ENCODE assay signal across 12 cellular contexts in genomic region chr5:172733974-172734346, GRCh38. TPM values are rescaled to one million over a fixed set of nuclear protein-coding genes. Genes with fewer than 3 reads are reported as not detected.
DNase-seq lines count a peak whose midpoint lies in the region; ATAC-seq and TF ChIP-seq lines count a peak whose summit lies in the region.
"Had no signal": no experiment of that assay in that cellular context is flagged by ENCODE, and none has a peak within 500 bp of the region (broad histone marks: within the 10 kb centered on the region; RNA-seq: fewer than 3 reads in every experiment).

No MANE protein-coding gene starts in this region.

- peaks cover 15 to 35% (median 23%) of the 10 kb centered on the region in 10 experiments for H3K4me1 ChIP-seq in BLaER1 treated with 17β-estradiol and CSF1 and Interleukin-3, amounts not matched to agents 10 nM and 100 nM
- H3K4me1 ChIP-seq in body of pancreas (peaks cover 34% of the 10 kb centered on the region), skeletal muscle satellite cell (ENCODE audit: control insufficient read depth, insufficient read depth, low read length) (peaks cover 36% of the 10 kb centered on the region)

- no peak for DNase-seq in body of pancreas
- DNase-seq in activated CD4-positive, alpha-beta T cell treated with anti-CD3 and anti-CD28 coated beads, Interleukin-2, amount 50 U/mL, for 1 hour, result no peak
- no peak for DNase-seq in activated naive CD8-positive, alpha-beta T cell treated with anti-CD3 and anti-CD28 coated beads for 36 hours
- DNase-seq in HK-2 (ENCODE audit: unreplicated experiment), result no peak
- DNase-seq in activated gamma-delta T cell (lab: John Stamatoyannopoulos, UW), result no peak
- DNase-seq: activated CD8-positive, alpha-beta memory T cell treated with anti-CD3 and anti-CD28 coated beads, Interleukin-2, amount 10 ng/mL, durations not matched to agents 7 days and 5 days had no signal

- H4K20me1 ChIP-seq in BLaER1 treated with 17β-estradiol and CSF1 and Interleukin-3, amounts not matched to agents 10 nM and 100 nM, result no peaks in the 10 kb centered on the region

- intact Hi-C loops in body of pancreas (cut with DNase I), result no loop called here

- H3K36me3 ChIP-seq in BLaER1 treated with 17β-estradiol and CSF1 and Interleukin-3, amounts not matched to agents 10 nM and 100 nM, result no peaks in the 10 kb centered on the region
- H3K36me3 ChIP-seq in body of pancreas (replicated peaks in 1 of 2; ENCODE audit: insufficient read depth in 1 of 2, low read depth in 2 of 2) (no peaks in the 10 kb centered on the region), skeletal muscle satellite cell (ENCODE audit: insufficient read depth, low read length) (no peaks in the 10 kb centered on the region)
- H3K36me3 ChIP-seq: cardiac muscle cell had no signal

- peak overlapping the region; percentile 62 to 88 (median 77) for H3K4me2 ChIP-seq in BLaER1 treated with 17β-estradiol and CSF1 and Interleukin-3, amounts not matched to agents 10 nM and 100 nM
- peak overlapping the region; percentile 63 for H3K4me2 ChIP-seq in skeletal muscle satellite cell (ENCODE audit: low read length)

- H3K27ac ChIP-seq in BLaER1 treated with 17β-estradiol and CSF1 and Interleukin-3, amounts not matched to agents 10 nM and 100 nM, result peak overlapping the region in 1 of 11 experiments; percentile 44; a peak in 4 of 22 replicates
- peak overlapping the region; percentile 79 to 92 (median 80) for H3K27ac ChIP-seq in body of pancreas
- H3K27ac ChIP-seq in layer of hippocampus (ENCODE audit: low read depth, low read length), result peak overlapping the region; percentile 73
- H3K27ac ChIP-seq: cardiac muscle cell had no signal

- H3K27me3 ChIP-seq in BLaER1 treated with 17β-estradiol and CSF1 and Interleukin-3, amounts not matched to agents 10 nM and 100 nM, result no peaks in the 10 kb centered on the region
- H3K27me3 ChIP-seq in body of pancreas, result no peaks in the 10 kb centered on the region
- H3K27me3 ChIP-seq in layer of hippocampus (ENCODE audit: control insufficient read depth, insufficient read depth, low read length), result no peaks in the 10 kb centered on the region
- no peaks in the 10 kb centered on the region for H3K27me3 ChIP-seq in skeletal muscle satellite cell (ENCODE audit: control insufficient read depth, insufficient read depth, low read length)
- H3K27me3 ChIP-seq: cardiac muscle cell had no signal

- 41% methylated on average over 4 of the region's 4 CpGs for WGBS in body of pancreas, 2 donors

- no peak overlapping the region for H3K27ac Mint-ChIP-seq in activated naive CD8-positive, alpha-beta T cell treated with anti-CD3 and anti-CD28 coated beads for 36 hours
- H3K27ac Mint-ChIP-seq: activated CD8-positive, alpha-beta memory T cell treated with anti-CD3 and anti-CD28 coated beads, Interleukin-2, amount 10 ng/mL, durations not matched to agents 7 days and 5 days; B cell; stimulated activated effector memory CD8-positive, alpha-beta T cell treated with anti-CD3 and anti-CD28 coated beads, Interleukin-12 subunit alpha, Interleukin-12 subunit beta, amount 100 ng/mL, for 72 hours had no signal

- H3K4me3 ChIP-seq in BLaER1 treated with 17β-estradiol and CSF1 and Interleukin-3, amounts not matched to agents 10 nM and 100 nM, result no peak overlapping the region
- H3K4me3 ChIP-seq in body of pancreas, result no peak overlapping the region
- no peak overlapping the region for H3K4me3 ChIP-seq in skeletal muscle satellite cell (ENCODE audit: low read length)
- H3K4me3 ChIP-seq: cardiac muscle cell had no signal

- no peaks in the 10 kb centered on the region for H3K36me3 Mint-ChIP-seq in activated naive CD8-positive, alpha-beta T cell treated with anti-CD3 and anti-CD28 coated beads for 36 hours
- H3K36me3 Mint-ChIP-seq: activated CD8-positive, alpha-beta memory T cell treated with anti-CD3 and anti-CD28 coated beads, Interleukin-2, amount 10 ng/mL, durations not matched to agents 7 days and 5 days; stimulated activated effector memory CD8-positive, alpha-beta T cell treated with anti-CD3 and anti-CD28 coated beads, Interleukin-12 subunit alpha, Interleukin-12 subunit beta, amount 100 ng/mL, for 72 hours had no signal

- no peak overlapping the region for H3K4me3 Mint-ChIP-seq in activated naive CD8-positive, alpha-beta T cell treated with anti-CD3 and anti-CD28 coated beads for 36 hours
- H3K4me3 Mint-ChIP-seq: activated CD8-positive, alpha-beta memory T cell treated with anti-CD3 and anti-CD28 coated beads, Interleukin-2, amount 10 ng/mL, durations not matched to agents 7 days and 5 days; B cell; stimulated activated effector memory CD8-positive, alpha-beta T cell treated with anti-CD3 and anti-CD28 coated beads, Interleukin-12 subunit alpha, Interleukin-12 subunit beta, amount 100 ng/mL, for 72 hours had no signal

- no peaks in the 10 kb centered on the region for H3K4me1 Mint-ChIP-seq in activated naive CD8-positive, alpha-beta T cell treated with anti-CD3 and anti-CD28 coated beads for 36 hours
- H3K4me1 Mint-ChIP-seq: activated CD8-positive, alpha-beta memory T cell treated with anti-CD3 and anti-CD28 coated beads, Interleukin-2, amount 10 ng/mL, durations not matched to agents 7 days and 5 days; B cell had no signal

- no peak for TF ChIP-seq CTCF in body of pancreas (IDR thresholded peaks at IDR 0.05)

- no peaks in the 10 kb centered on the region for H3K9me3 Mint-ChIP-seq in activated naive CD8-positive, alpha-beta T cell treated with anti-CD3 and anti-CD28 coated beads for 36 hours
- H3K9me3 Mint-ChIP-seq: stimulated activated effector memory CD8-positive, alpha-beta T cell treated with anti-CD3 and anti-CD28 coated beads, Interleukin-12 subunit alpha, Interleukin-12 subunit beta, amount 100 ng/mL, for 72 hours had no signal

- H3K27me3 Mint-ChIP-seq in activated naive CD8-positive, alpha-beta T cell treated with anti-CD3 and anti-CD28 coated beads for 36 hours, result no peaks in the 10 kb centered on the region
- H3K27me3 Mint-ChIP-seq: activated CD8-positive, alpha-beta memory T cell treated with anti-CD3 and anti-CD28 coated beads, Interleukin-2, amount 10 ng/mL, durations not matched to agents 7 days and 5 days; B cell had no signal

- no peak for ATAC-seq in body of pancreas
- ATAC-seq: activated CD8-positive, alpha-beta memory T cell treated with anti-CD3 and anti-CD28 coated beads, Interleukin-2, amount 10 ng/mL, durations not matched to agents 7 days and 5 days; stimulated activated effector memory CD8-positive, alpha-beta T cell treated with anti-CD3 and anti-CD28 coated beads, Interleukin-12 subunit alpha, Interleukin-12 subunit beta, amount 100 ng/mL, for 72 hours had no signal

- TF ChIP-seq POLR2A in body of pancreas (IDR thresholded peaks at IDR 0.05), result no peak

- H3K9me3 ChIP-seq in BLaER1 treated with 17β-estradiol and CSF1 and Interleukin-3, amounts not matched to agents 10 nM and 100 nM (replicated peaks in 1 of 11), result no peaks in the 10 kb centered on the region
- H3K9me3 ChIP-seq in body of pancreas (no peaks in the 10 kb centered on the region), skeletal muscle satellite cell (replicated peaks; ENCODE audit: low read length) (no peaks in the 10 kb centered on the region)

- H3K9ac ChIP-seq in BLaER1 treated with 17β-estradiol and CSF1 and Interleukin-3, amounts not matched to agents 10 nM and 100 nM, result 0 out of 22 replicates have a peak overlapping the region, but pooled peaks of 1 of the 11 experiments have one; percentile 26
- peak overlapping the region; percentile 87 for H3K9ac ChIP-seq in skeletal muscle satellite cell (ENCODE audit: low read depth, low read length)

RNA-seq across cellular contexts. Expression of gene DUSP1, which starts 37.0 kb away (rescaled TPM):
- total RNA-seq in body of pancreas, result 100 to 1,000 TPM; 248 to 808 TPM
- total RNA-seq in skeletal muscle satellite cell (2012; rRNA removed), result 204 and 438 TPM in 2 replicates
- total RNA-seq in activated naive CD8-positive, alpha-beta T cell treated with anti-CD3 and anti-CD28 coated beads for 36 hours, result 1 to 10 TPM; 8.7 to 8.9 TPM

Comparison
In these comparisons a context has a peak if more than half of its experiments do, and no peak if none do; other contexts are left out.
1. RNA of gene DUSP1, which starts 37.0 kb away (total RNA-seq): 248 to 808 TPM in body of pancreas; 8.7 to 8.9 TPM in activated naive CD8-positive, alpha-beta T cell treated with anti-CD3 and anti-CD28 coated beads for 36 hours; every median in the first group is over 10 times any median in the second.